ENCODE assay signal across 14 cellular contexts in genomic region chr12:106174876-106175275, GRCh38. TPM values are rescaled to one million over a fixed set of nuclear protein-coding genes. Genes with fewer than 3 reads are reported as not detected.
"Had no signal": no experiment of that assay in that cellular context is flagged by ENCODE, and none has a peak within 500 bp of the region (broad histone marks: within the 10 kb centered on the region; RNA-seq: fewer than 3 reads in every experiment).

No MANE protein-coding gene starts in this region.

- H3K27me3 ChIP-seq: suprapubic skin, transverse colon, vagina had no signal

- DNase-seq: activated CD4-positive, alpha-beta T cell treated with anti-CD3 and anti-CD28 coated beads for 36 hours; activated CD4-positive, alpha-beta T cell treated with anti-CD3 and anti-CD28 coated beads, Interleukin-2, amount 50 U/mL, for 48 hours; activated gamma-delta T cell treated with Interleukin-2 at 50 U/mL for 16 hours; amygdala; central memory CD4-positive, alpha-beta T cell; hypothalamus; lower lobe of right lung; stimulated activated CD4-positive, alpha-beta T cell treated with anti-CD3 and anti-CD28 coated beads, Interleukin-2, amount 100 ng/mL, for 24 hours; stimulated activated naive CD8-positive, alpha-beta T cell treated with anti-CD3 and anti-CD28 coated beads, Interleukin-15, amount 100 ng/mL, for 72 hours; transverse colon had no signal

- ATAC-seq: activated CD4-positive, alpha-beta T cell treated with anti-CD3 and anti-CD28 coated beads for 36 hours; lower lobe of right lung; stimulated activated naive CD8-positive, alpha-beta T cell treated with anti-CD3 and anti-CD28 coated beads, Interleukin-15, amount 100 ng/mL, for 72 hours had no signal

- H3K4me1 ChIP-seq: lower lobe of right lung had no signal

- H3K9me3 ChIP-seq: lower lobe of right lung, suprapubic skin, transverse colon, vagina had no signal

- H3K4me3 ChIP-seq: lower lobe of right lung, suprapubic skin, transverse colon, vagina had no signal

- H3K36me3 ChIP-seq: lower lobe of right lung, suprapubic skin, transverse colon, vagina had no signal

- H3K27ac ChIP-seq: lower lobe of right lung, suprapubic skin, transverse colon, vagina had no signal

RNA-seq across cellular contexts. Expression of gene NUAK1, which starts 36.1 kb away (rescaled TPM):
- total RNA-seq: activated CD4-positive, alpha-beta T cell treated with anti-CD3 and anti-CD28 coated beads for 36 hours; activated T-helper 1 cell treated with anti-CD3 and anti-CD28 coated beads, Interleukin-12 subunit alpha, Interleukin-12 subunit beta, Interleukin-2, Interleukin-4 antibody, amounts not matched to agents 30 ng/mL and 10 ng/mL and 1 ng/mL, durations not matched to agents 14 hours and 24 hours and 36 hours; T-helper 2 cell treated with Interferon-gamma antibody and Interleukin-4, amounts not matched to agents 100 ng/mL and 5 ng/mL, for 36 hours had no signal
